In the genomic region with DNA sequence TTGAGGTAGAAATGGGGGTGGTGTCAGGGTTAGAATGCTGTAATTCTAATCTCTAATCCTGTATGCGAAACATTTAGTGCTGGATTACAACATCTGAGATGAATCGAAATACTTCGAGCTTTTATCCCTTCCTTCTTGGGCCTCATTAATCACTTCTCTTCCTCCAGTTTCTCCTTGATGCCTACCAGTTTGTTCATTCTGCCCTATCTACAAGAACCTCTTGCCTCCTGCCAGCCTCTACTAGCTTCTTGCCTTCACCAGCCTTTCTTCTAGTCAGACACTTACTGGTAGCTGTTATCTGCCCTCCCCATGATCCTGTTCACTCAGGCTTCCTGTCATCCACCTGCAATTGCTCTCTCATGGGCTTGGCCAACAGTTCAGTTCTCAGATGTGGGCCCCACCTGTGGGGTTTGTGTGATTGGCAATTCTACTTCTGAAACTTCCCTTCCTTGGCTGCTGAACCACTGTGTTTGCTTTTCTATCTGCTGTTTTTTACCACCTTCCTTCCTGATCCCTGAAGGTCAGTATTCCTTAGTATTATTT, we compare ENCODE assay signal across 1 cellular context.
TF ChIP-seq lines count a peak whose summit lies in the region.

No MANE protein-coding gene starts in this region.

TF ChIP-seq in HEK293, 187 proteins besides CTCF, POLR2A, EP300 and RAD21 (continued from another document):
- TF ChIP-seq, protein P1, sequence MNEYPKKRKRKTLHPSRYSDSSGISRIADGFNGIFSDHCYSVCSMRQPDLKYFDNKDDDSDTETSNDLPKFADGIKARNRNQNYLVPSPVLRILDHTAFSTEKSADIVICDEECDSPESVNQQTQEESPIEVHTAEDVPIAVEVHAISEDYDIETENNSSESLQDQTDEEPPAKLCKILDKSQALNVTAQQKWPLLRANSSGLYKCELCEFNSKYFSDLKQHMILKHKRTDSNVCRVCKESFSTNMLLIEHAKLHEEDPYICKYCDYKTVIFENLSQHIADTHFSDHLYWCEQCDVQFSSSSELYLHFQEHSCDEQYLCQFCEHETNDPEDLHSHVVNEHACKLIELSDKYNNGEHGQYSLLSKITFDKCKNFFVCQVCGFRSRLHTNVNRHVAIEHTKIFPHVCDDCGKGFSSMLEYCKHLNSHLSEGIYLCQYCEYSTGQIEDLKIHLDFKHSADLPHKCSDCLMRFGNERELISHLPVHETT (tag by site-specific recombination; IDR thresholded peaks at IDR 0.05): no peak
- TF ChIP-seq, protein P2, sequence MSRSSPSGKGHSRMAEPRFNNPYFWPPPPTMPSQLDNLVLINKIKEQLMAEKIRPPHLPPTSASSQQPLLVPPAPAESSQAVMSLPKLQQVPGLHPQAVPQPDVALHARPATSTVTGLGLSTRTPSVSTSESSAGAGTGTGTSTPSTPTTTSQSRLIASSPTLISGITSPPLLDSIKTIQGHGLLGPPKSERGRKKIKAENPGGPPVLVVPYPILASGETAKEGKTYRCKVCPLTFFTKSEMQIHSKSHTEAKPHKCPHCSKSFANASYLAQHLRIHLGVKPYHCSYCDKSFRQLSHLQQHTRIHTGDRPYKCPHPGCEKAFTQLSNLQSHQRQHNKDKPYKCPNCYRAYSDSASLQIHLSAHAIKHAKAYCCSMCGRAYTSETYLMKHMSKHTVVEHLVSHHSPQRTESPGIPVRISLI (tag by site-specific recombination; IDR thresholded peaks at IDR 0.05): no peak
- TF ChIP-seq, protein P3, sequence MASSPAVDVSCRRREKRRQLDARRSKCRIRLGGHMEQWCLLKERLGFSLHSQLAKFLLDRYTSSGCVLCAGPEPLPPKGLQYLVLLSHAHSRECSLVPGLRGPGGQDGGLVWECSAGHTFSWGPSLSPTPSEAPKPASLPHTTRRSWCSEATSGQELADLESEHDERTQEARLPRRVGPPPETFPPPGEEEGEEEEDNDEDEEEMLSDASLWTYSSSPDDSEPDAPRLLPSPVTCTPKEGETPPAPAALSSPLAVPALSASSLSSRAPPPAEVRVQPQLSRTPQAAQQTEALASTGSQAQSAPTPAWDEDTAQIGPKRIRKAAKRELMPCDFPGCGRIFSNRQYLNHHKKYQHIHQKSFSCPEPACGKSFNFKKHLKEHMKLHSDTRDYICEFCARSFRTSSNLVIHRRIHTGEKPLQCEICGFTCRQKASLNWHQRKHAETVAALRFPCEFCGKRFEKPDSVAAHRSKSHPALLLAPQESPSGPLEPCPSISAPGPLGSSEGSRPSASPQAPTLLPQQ (tag by site-specific recombination; IDR thresholded peaks at IDR 0.05): peak; percentile 39; the same call in 1 of the 2 replicates
- TF ChIP-seq ZFP69B (tag by site-specific recombination; IDR thresholded peaks at IDR 0.05): peak; percentile 49; the same call in 1 of the 2 replicates
